18 cellular contexts compared by ENCODE assay signal in genomic region chr3:177212756-177213155, GRCh38.
"Had no signal": no experiment of that assay in that cellular context is flagged by ENCODE, and none has a peak within 500 bp of the region (broad histone marks: within the 10 kb centered on the region; RNA-seq: fewer than 3 reads in every experiment).

No MANE protein-coding gene starts in this region.

- H3K27me3 Mint-ChIP-seq: activated B cell treated with CpG ODN at 0.5 μM for 24 hours; activated CD4-positive, alpha-beta memory T cell treated with anti-CD3 and anti-CD28 coated beads, Interleukin-2, amount 10 ng/mL, durations not matched to agents 7 days and 5 days; activated CD8-positive, alpha-beta memory T cell treated with anti-CD3 and anti-CD28 coated beads, Interleukin-2, amount 10 ng/mL, durations not matched to agents 7 days and 5 days; activated naive CD8-positive, alpha-beta T cell; memory B cell had no signal

- H3K9me3 Mint-ChIP-seq: activated B cell treated with CpG ODN at 0.5 μM for 24 hours; activated CD4-positive, alpha-beta memory T cell treated with anti-CD3 and anti-CD28 coated beads, Interleukin-2, amount 10 ng/mL, durations not matched to agents 7 days and 5 days; immature natural killer cell; memory B cell; natural killer cell had no signal

- H3K36me3 ChIP-seq: gastroesophageal sphincter, heart right ventricle, tibial nerve had no signal

- H3K27ac Mint-ChIP-seq: activated B cell treated with CpG ODN at 0.5 μM for 24 hours; activated CD4-positive, alpha-beta memory T cell treated with anti-CD3 and anti-CD28 coated beads, Interleukin-2, amount 10 ng/mL, durations not matched to agents 7 days and 5 days; activated CD8-positive, alpha-beta memory T cell treated with anti-CD3 and anti-CD28 coated beads, Interleukin-2, amount 10 ng/mL, durations not matched to agents 7 days and 5 days; activated naive CD8-positive, alpha-beta T cell; memory B cell had no signal

- H3K4me3 ChIP-seq: body of pancreas, gastroesophageal sphincter, heart right ventricle, tibial nerve had no signal

- H3K4me1 ChIP-seq: gastroesophageal sphincter, heart right ventricle had no signal

- H3K4me3 Mint-ChIP-seq: activated B cell treated with CpG ODN at 0.5 μM for 24 hours; activated CD4-positive, alpha-beta memory T cell treated with anti-CD3 and anti-CD28 coated beads, Interleukin-2, amount 10 ng/mL, durations not matched to agents 7 days and 5 days; activated CD8-positive, alpha-beta memory T cell treated with anti-CD3 and anti-CD28 coated beads, Interleukin-2, amount 10 ng/mL, durations not matched to agents 7 days and 5 days; activated naive CD8-positive, alpha-beta T cell; immature natural killer cell; memory B cell; natural killer cell had no signal

- FAIRE-seq: colon, endometrium had no signal

- H3K27ac ChIP-seq: gastroesophageal sphincter, heart right ventricle, tibial nerve had no signal

- DNase-seq: activated B cell treated with CpG ODN at 0.5 μM for 24 hours; activated CD4-positive, alpha-beta memory T cell treated with anti-CD3 and anti-CD28 coated beads, Interleukin-2, amount 10 ng/mL, durations not matched to agents 7 days and 5 days; activated CD4-positive, alpha-beta T cell treated with anti-CD3 and anti-CD28 coated beads for 48 hours; activated CD8-positive, alpha-beta memory T cell treated with anti-CD3 and anti-CD28 coated beads, Interleukin-2, amount 10 ng/mL, durations not matched to agents 7 days and 5 days; body of pancreas; caudate nucleus; heart right ventricle; kidney glomerular epithelial cell; left ventricle myocardium superior; natural killer cell; stimulated activated naive CD8-positive, alpha-beta T cell treated with anti-CD3 and anti-CD28 coated beads, Interleukin-15, Interleukin-2, amounts not matched to agents 100 U/mL and 50 U/mL, for 24 hours had no signal

- ATAC-seq: gastroesophageal sphincter; heart right ventricle; left ventricle myocardium superior; stimulated activated naive CD8-positive, alpha-beta T cell treated with anti-CD3 and anti-CD28 coated beads, Interleukin-15, Interleukin-2, amounts not matched to agents 100 U/mL and 50 U/mL, for 24 hours had no signal

- H3K9me3 ChIP-seq: body of pancreas, gastroesophageal sphincter, heart right ventricle, tibial nerve had no signal

- H3K4me1 Mint-ChIP-seq: activated B cell treated with CpG ODN at 0.5 μM for 24 hours had no signal

- H3K36me3 Mint-ChIP-seq: activated CD8-positive, alpha-beta memory T cell treated with anti-CD3 and anti-CD28 coated beads, Interleukin-2, amount 10 ng/mL, durations not matched to agents 7 days and 5 days; activated naive CD8-positive, alpha-beta T cell; immature natural killer cell; memory B cell; natural killer cell had no signal

- H3K27me3 ChIP-seq: body of pancreas, gastroesophageal sphincter, heart right ventricle, tibial nerve had no signal
